23 cellular contexts compared by ENCODE assay signal in genomic region chr17:17667947-17668346, GRCh38.
"Had no signal": no experiment of that assay in that cellular context is flagged by ENCODE, and none has a peak within 500 bp of the region (broad histone marks: within the 10 kb centered on the region; RNA-seq: fewer than 3 reads in every experiment).

No MANE protein-coding gene starts in this region.

- H3K27ac ChIP-seq: ascending aorta, coronary artery, gastroesophageal sphincter, parathyroid adenoma, sigmoid colon, spleen, thyroid gland, VCaP had no signal

- H2AFZ ChIP-seq: parathyroid adenoma had no signal

- H3K79me2 ChIP-seq: parathyroid adenoma had no signal

- H3K27me3 ChIP-seq: ascending aorta, gastroesophageal sphincter, sigmoid colon, spleen, thyroid gland had no signal

- H3K9me3 ChIP-seq: ascending aorta, gastroesophageal sphincter, sigmoid colon, spleen, thyroid gland had no signal

- DNase-seq: activated CD4-positive, alpha-beta T cell treated with anti-CD3 and anti-CD28 coated beads, Interleukin-2, amount 50 U/mL, for 1 hour; activated CD4-positive, CD25-positive, alpha-beta regulatory T cell treated with anti-CD3 and anti-CD28 coated beads, Interleukin-2, amount 50 U/mL, for 72 hours; activated CD8-positive, alpha-beta memory T cell treated with anti-CD3 and anti-CD28 coated beads for 24 hours; activated CD8-positive, alpha-beta memory T cell treated with anti-CD3 and anti-CD28 coated beads, Interleukin-2, amount 50 U/mL, for 48 hours; activated effector memory CD4-positive, alpha-beta T cell treated with anti-CD3 and anti-CD28 coated beads, Interleukin-2, amount 50 U/mL, for 16 hours; activated T-cell treated with anti-CD3 and anti-CD28 coated beads, Interleukin-2, amount 50 U/mL, for 72 hours; effector CD4-positive, alpha-beta T cell; immature natural killer cell; kidney glomerular epithelial cell; mesenchymal stem cell; naive thymus-derived CD8-positive, alpha-beta T cell; sigmoid colon; spleen; stimulated activated CD4-positive, alpha-beta T cell treated with anti-CD3 and anti-CD28 coated beads, Interleukin-4, amount 100 ng/mL, for 4 hours; stimulated activated naive CD4-positive, alpha-beta T cell; T-helper 17 cell; thyroid gland had no signal

- H3K4me1 ChIP-seq: ascending aorta, parathyroid adenoma, thyroid gland had no signal

- H3K4me3 ChIP-seq: ascending aorta, coronary artery, gastroesophageal sphincter, sigmoid colon, spleen, thyroid gland had no signal

- H3K36me3 ChIP-seq: ascending aorta, gastroesophageal sphincter, sigmoid colon, spleen, thyroid gland had no signal

- ATAC-seq: activated T-cell treated with anti-CD3 and anti-CD28 coated beads, Interleukin-2, amount 50 U/mL, for 72 hours; esophagus mucosa; gastroesophageal sphincter; naive thymus-derived CD8-positive, alpha-beta T cell; T-helper 17 cell had no signal

- H3K9ac ChIP-seq: parathyroid adenoma had no signal
